Comparison of ENCODE assay signal across 8 cellular contexts in the genomic region with DNA sequence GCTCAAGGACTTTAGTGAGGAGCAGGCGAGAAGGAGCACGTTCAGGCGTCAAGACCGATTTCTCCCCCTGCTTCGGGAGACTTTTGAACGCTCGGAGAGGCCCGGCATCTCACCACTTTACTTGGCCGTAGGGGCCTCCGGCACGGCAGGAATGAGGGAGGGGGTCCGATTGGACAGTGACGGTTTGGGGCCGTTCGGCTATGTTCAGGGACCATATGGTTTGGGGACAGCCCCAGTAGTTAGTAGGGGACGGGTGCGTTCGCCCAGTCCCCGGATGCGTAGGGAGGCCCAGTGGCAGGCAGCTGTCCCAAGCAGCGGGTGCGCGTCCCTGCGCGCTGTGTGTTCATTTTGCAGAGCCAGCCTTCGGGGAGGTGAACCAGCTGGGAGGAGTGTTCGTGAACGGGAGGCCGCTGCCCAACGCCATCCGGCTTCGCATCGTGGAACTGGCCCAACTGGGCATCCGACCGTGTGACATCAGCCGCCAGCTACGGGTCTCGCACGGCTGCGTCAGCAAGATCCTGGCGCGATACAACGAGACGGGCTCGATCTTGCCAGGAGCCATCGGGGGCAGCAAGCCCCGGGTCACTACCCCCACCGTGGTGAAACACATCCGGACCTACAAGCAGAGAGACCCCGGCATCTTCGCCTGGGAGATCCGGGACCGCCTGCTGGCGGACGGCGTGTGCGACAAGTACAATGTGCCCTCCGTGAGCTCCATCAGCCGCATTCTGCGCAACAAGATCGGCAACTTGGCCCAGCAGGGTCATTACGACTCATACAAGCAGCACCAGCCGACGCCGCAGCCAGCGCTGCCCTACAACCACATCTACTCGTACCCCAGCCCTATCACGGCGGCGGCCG. TPM values are rescaled to one million over a fixed set of nuclear protein-coding genes. Genes with fewer than 3 reads are reported as not detected.
DNase-seq lines count a peak whose midpoint lies in the region; ATAC-seq and TF ChIP-seq lines count a peak whose summit lies in the region.

No MANE protein-coding gene starts in this region.

- peaks cover 0 to 13% (median 3%) of the 10 kb centered on the region in 7 donors for H3K9me3 Mint-ChIP-seq in CD4-positive, CD25-positive, alpha-beta regulatory T cell
- H3K9me3 Mint-ChIP-seq in naive thymus-derived CD8-positive, alpha-beta T cell, result peaks cover 0 to 21% (median 3%) of the 10 kb centered on the region in 9 donors
- peaks cover 3 to 9% of the 10 kb centered on the region in 2 donors for H3K9me3 Mint-ChIP-seq in natural killer cell

- H3K9ac ChIP-seq in HUES64 (ENCODE audit: low read depth, low read length), result no peak overlapping the region
- H3K9ac ChIP-seq in mammary epithelial cell (ENCODE audit: insufficient read depth, low read length), result no peak overlapping the region

- peaks cover 2% of the 10 kb centered on the region for H4K20me1 ChIP-seq in mammary epithelial cell (ENCODE audit: insufficient read depth, low read length)

- H3K9me3 ChIP-seq in CD4-positive, CD25-positive, alpha-beta regulatory T cell (ENCODE audit: control insufficient read depth in 2 of 2, low read length in 2 of 2), result peaks cover 0 to 2% of the 10 kb centered on the region in 2 experiments
- H3K9me3 ChIP-seq in HUES64 (ENCODE audit: insufficient read depth, low read depth, low read length) (no peaks in the 10 kb centered on the region), mammary epithelial cell (replicated peaks; ENCODE audit: insufficient read depth, low read length) (no peaks in the 10 kb centered on the region)

- H3K4me3 ChIP-seq in CD4-positive, CD25-positive, alpha-beta regulatory T cell (ENCODE audit: low read depth, low read length), result no peak overlapping the region
- H3K4me3 ChIP-seq in HUES64 (ENCODE audit: low read length) (peak overlapping the region; percentile 49), mammary epithelial cell (replicated peaks in 1 of 3; ENCODE audit: insufficient read depth in 1 of 3, low read depth in 2 of 3, low read length in 3 of 3) (peak overlapping the region; percentile 49 to 59 (median 56))

- dilution Hi-C loops in mammary epithelial cell (cut with HindIII; ENCODE audit: low sequenced_read_pairs), result no loop called here

- H3K4me1 Mint-ChIP-seq in CD4-positive, CD25-positive, alpha-beta regulatory T cell, result peaks cover 0 to 47% (median 30%) of the 10 kb centered on the region in 4 donors
- peaks cover 15 to 70% (median 44%) of the 10 kb centered on the region in 4 donors for H3K4me1 Mint-ChIP-seq in naive thymus-derived CD8-positive, alpha-beta T cell
- peaks cover 7 to 18% of the 10 kb centered on the region in 2 donors for H3K4me1 Mint-ChIP-seq in natural killer cell

- H3K4me3 Mint-ChIP-seq in CD4-positive, CD25-positive, alpha-beta regulatory T cell, result peak overlapping the region; percentile 21 to 65 (median 49)
- H3K4me3 Mint-ChIP-seq in naive thymus-derived CD8-positive, alpha-beta T cell, result peak overlapping the region in 8 of 10 donors; percentile 18 to 75 (median 62)
- no peak overlapping the region for H3K4me3 Mint-ChIP-seq in natural killer cell

- DNase-seq in CD4-positive, CD25-positive, alpha-beta regulatory T cell, result no peak
- no peak for DNase-seq in mammary epithelial cell
- DNase-seq in naive thymus-derived CD8-positive, alpha-beta T cell, result no peak
- DNase-seq in anterior cingulate cortex (lab: John Stamatoyannopoulos, UW), result no peak
- no peak for DNase-seq in natural killer cell
- DNase-seq in cerebellar nuclear complex (lab: John Stamatoyannopoulos, UW), result no peak

- H3K36me3 ChIP-seq in CD4-positive, CD25-positive, alpha-beta regulatory T cell (ENCODE audit: control insufficient read depth, insufficient read depth, low read length), result no peaks in the 10 kb centered on the region
- H3K36me3 ChIP-seq in HUES64 (ENCODE audit: insufficient read depth, low read length), result no peaks in the 10 kb centered on the region
- no peaks in the 10 kb centered on the region for H3K36me3 ChIP-seq in mammary epithelial cell (ENCODE audit: insufficient read depth, low read length)

- BruUV-seq in mammary epithelial cell (replicated peaks; lab: Mats Ljungman, UMichigan), result no TSS peak

- ATAC-seq in CD4-positive, CD25-positive, alpha-beta regulatory T cell (ENCODE audit: low read depth in 2 of 2), result no peak
- no peak for ATAC-seq in naive thymus-derived CD8-positive, alpha-beta T cell
- no peak for ATAC-seq in natural killer cell
- ATAC-seq in GM18517 (IDR thresholded peaks at IDR 0.05; ENCODE audit: unreplicated experiment), result no peak

- peak overlapping the region; percentile 80 for H2AFZ ChIP-seq in mammary epithelial cell (ENCODE audit: low read depth, low read length)

- peaks cover 24% of the 10 kb centered on the region for H3K4me1 ChIP-seq in CD4-positive, CD25-positive, alpha-beta regulatory T cell (ENCODE audit: control insufficient read depth, insufficient read depth, low read length, poor library complexity, severe bottlenecking)
- H3K4me1 ChIP-seq in HUES64 (ENCODE audit: insufficient read depth, low read length) (peaks cover 18% of the 10 kb centered on the region; the same call in 1 of the 2 replicates), mammary epithelial cell (ENCODE audit: insufficient read depth, low read length) (peaks cover 20% of the 10 kb centered on the region)

- POLR2A ChIA-PET in naive thymus-derived CD8-positive, alpha-beta T cell (lab: Charles Lee), result no interaction called here

- peak overlapping the region; percentile 72 for H3K4me2 ChIP-seq in mammary epithelial cell (ENCODE audit: insufficient read depth, low read depth, low read length)

- H3K36me3 Mint-ChIP-seq in CD4-positive, CD25-positive, alpha-beta regulatory T cell, result no peaks in the 10 kb centered on the region
- H3K36me3 Mint-ChIP-seq in naive thymus-derived CD8-positive, alpha-beta T cell, result peaks cover 5 to 24% (median 8%) of the 10 kb centered on the region in 3 donors
- peaks cover 26% of the 10 kb centered on the region for H3K36me3 Mint-ChIP-seq in natural killer cell

- intact Hi-C loops in mammary epithelial cell (cut with micrococcal nuclease), result loop anchor here (2.0 to 5.0 kb wide), 3 partner anchors 85 to 454 kb away; no protein-coding TSS in a partner anchor
- intact Hi-C loops in natural killer cell (cut with micrococcal nuclease), result no loop called here

- TF ChIP-seq CTCF in mammary epithelial cell (conservative IDR thresholded peaks at IDR 0.05 in 1 of 2, IDR thresholded peaks at IDR 0.05 in 1 of 2; ENCODE audit: extremely low read depth in 1 of 2, insufficient read depth in 1 of 2, low read depth in 1 of 2, low read length in 2 of 2), result no peak
- no peak for TF ChIP-seq CTCF in natural killer cell (IDR thresholded peaks at IDR 0.05)

- in situ Hi-C loops in mammary epithelial cell (cut with MboI; ENCODE audit: low sequenced_read_pairs in 2 of 2), result loop anchor here in 1 of 2 donors (25.0 kb wide), 1 partner anchor 275 kb away; no protein-coding TSS in a partner anchor

- no peak overlapping the region for H3K27ac ChIP-seq in CD4-positive, CD25-positive, alpha-beta regulatory T cell (ENCODE audit: insufficient read depth, low read length, poor library complexity, severe bottlenecking)
- H3K27ac ChIP-seq in HUES64 (ENCODE audit: low read depth, low read length) (no peak overlapping the region), mammary epithelial cell (ENCODE audit: insufficient read depth, low read depth, low read length) (peak overlapping the region; percentile 16)

- H3K27ac Mint-ChIP-seq in CD4-positive, CD25-positive, alpha-beta regulatory T cell, result no peak overlapping the region
- peak overlapping the region in 1 of 10 donors; percentile 24 for H3K27ac Mint-ChIP-seq in naive thymus-derived CD8-positive, alpha-beta T cell
- H3K27ac Mint-ChIP-seq in natural killer cell, result no peak overlapping the region

- H3K27me3 ChIP-seq in CD4-positive, CD25-positive, alpha-beta regulatory T cell (ENCODE audit: control insufficient read depth, insufficient read depth, low read length), result peaks cover 49% of the 10 kb centered on the region
- H3K27me3 ChIP-seq in HUES64 (ENCODE audit: insufficient read depth, low read length) (peaks cover 99% of the 10 kb centered on the region), mammary epithelial cell (ENCODE audit: insufficient read depth, low read length) (peaks cover 51% of the 10 kb centered on the region)

- H3K27me3 Mint-ChIP-seq in CD4-positive, CD25-positive, alpha-beta regulatory T cell, result peaks cover 89% of the 10 kb centered on the region
- H3K27me3 Mint-ChIP-seq in naive thymus-derived CD8-positive, alpha-beta T cell, result peaks cover 56 to 92% (median 71%) of the 10 kb centered on the region in 5 donors
- H3K27me3 Mint-ChIP-seq in natural killer cell (ENCODE audit: low read depth in 2 of 2), result peaks cover 62 to 86% of the 10 kb centered on the region in 2 donors

- no peaks in the 10 kb centered on the region for H3K79me2 ChIP-seq in mammary epithelial cell (ENCODE audit: insufficient read depth, low read length)

- CTCF ChIA-PET in mammary epithelial cell (lab: Charles Lee; ENCODE audit: low non-redundant PET), result interaction anchor here (0.6 to 0.7 kb wide), 2 partner anchors 138 to 455 kb away, joined by 3 to 4 read pairs; no protein-coding TSS in a partner anchor

- 1% methylated on average over 71 of the region's 71 CpGs for WGBS in HUES64
- WGBS in mammary epithelial cell (ENCODE audit: low coverage, missing lambda C conversion rate), result 9% methylated on average over 35 of the region's 71 CpGs

RNA-seq across cellular contexts. Expression of a gene that starts 1.1 kb away (rescaled TPM):
- total RNA-seq in CD4-positive, CD25-positive, alpha-beta regulatory T cell, result 0.42 TPM
- under 1 TPM in 3 of 4 donors, not detected in 1; 0.14 to 0.46 (median 0.41) TPM for polyA plus RNA-seq in CD4-positive, CD25-positive, alpha-beta regulatory T cell
- not detected for polyA plus RNA-seq in HUES64 (2013, experiment 1 of 2)
- polyA plus RNA-seq in HUES64 (2013, experiment 2 of 2), result not detected
- 1 to 10 TPM; 3.7 to 5.4 TPM for total RNA-seq in mammary epithelial cell
- 1.00 TPM for polyA plus RNA-seq in mammary epithelial cell
- 0.16 TPM for polyA minus RNA-seq in mammary epithelial cell
- not detected for total RNA-seq in naive thymus-derived CD8-positive, alpha-beta T cell
- polyA plus RNA-seq in naive thymus-derived CD8-positive, alpha-beta T cell, result not detected
- not detected for total RNA-seq in natural killer cell
